ENCODE assay signal across 16 cellular contexts in genomic region chr4:2939383-2940243, GRCh38. TPM values are rescaled to one million over a fixed set of nuclear protein-coding genes. Genes with fewer than 3 reads are reported as not detected.
DNase-seq lines count a peak whose midpoint lies in the region; ATAC-seq, FAIRE-seq and TF ChIP-seq lines count a peak whose summit lies in the region.
"Had no signal": no experiment of that assay in that cellular context is flagged by ENCODE, and none has a peak within 500 bp of the region (broad histone marks: within the 10 kb centered on the region; RNA-seq: fewer than 3 reads in every experiment).

No MANE protein-coding gene starts in this region.

- DNase-seq in D341Med (ENCODE audit: low spot score) (peak; percentile 26), NB4 (ENCODE audit: low read depth) (peak; percentile 36), chondrocyte (ENCODE audit: low spot score) (peak; percentile 76), pancreas (peak in 5 of 6 donors; percentile 1 to 50 (median 15)), NCI-H2081 (lab: John Stamatoyannopoulos, UW) (no peak), NCI-H345 (lab: John Stamatoyannopoulos, UW) (no peak)
- DNase-seq: NCI-H1092, NCI-H526, occipital lobe, SJCRH30 had no signal

- intact Hi-C loops in pancreas (cut with DNase I) = loop anchor here in 2 of 3 donors (10.0 kb wide), 1 partner anchor 175 kb away; no protein-coding TSS in a partner anchor

- no peaks in the 10 kb centered on the region for H3K27me3 Mint-ChIP-seq in chondrocyte (ENCODE audit: low read depth)
- H3K27me3 Mint-ChIP-seq: CD4-positive, alpha-beta T cell had no signal

- 90 to 91% methylated on average over 30 of the region's 30 CpGs for WGBS in pancreas, 2 donors

- no peak overlapping the region for H3K27ac Mint-ChIP-seq in chondrocyte (ENCODE audit: unreplicated experiment)
- H3K27ac Mint-ChIP-seq: CD4-positive, alpha-beta T cell had no signal

- no peaks in the 10 kb centered on the region for H3K9me3 ChIP-seq in pancreas
- H3K9me3 ChIP-seq: body of pancreas, SJCRH30 had no signal

- H3K36me3 ChIP-seq in pancreas = peaks cover 0 to 49% (median 21%) of the 10 kb centered on the region in 3 donors

- H3K4me3 ChIP-seq in NB4 (ENCODE audit: low read depth, low read length) (no peak overlapping the region), pancreas (no peak overlapping the region)
- H3K4me3 ChIP-seq: body of pancreas, hepatocyte, SJCRH30 had no signal

- ATAC-seq in pancreas (no peak), HG03457 (IDR thresholded peaks at IDR 0.05; ENCODE audit: unreplicated experiment) (no peak), GM21367 (IDR thresholded peaks at IDR 0.05; ENCODE audit: unreplicated experiment) (no peak)
- ATAC-seq: body of pancreas had no signal

- H3K4me1 ChIP-seq in pancreas = peaks cover 0 to 8% (median 3%) of the 10 kb centered on the region in 3 donors

- TF ChIP-seq POLR2A in NB4 (IDR thresholded peaks at IDR 0.05; ENCODE audit: extremely low read depth, insufficient read length) = no peak

- H3K9me3 Mint-ChIP-seq in chondrocyte (ENCODE audit: low read depth) = no peaks in the 10 kb centered on the region
- H3K9me3 Mint-ChIP-seq: CD4-positive, alpha-beta T cell had no signal

- H3K27me3 ChIP-seq in pancreas = no peaks in the 10 kb centered on the region
- H3K27me3 ChIP-seq: body of pancreas, hepatocyte, SJCRH30 had no signal

- H3K4me3 Mint-ChIP-seq in chondrocyte (ENCODE audit: unreplicated experiment) = no peak overlapping the region

- TF ChIP-seq CTCF in NB4 (IDR thresholded peaks at IDR 0.05; ENCODE audit: low read depth, low read length) (no peak), chondrocyte (IDR thresholded peaks at IDR 0.05) (no peak), pancreas (IDR thresholded peaks at IDR 0.05) (no peak)

- FAIRE-seq in pancreas (lab: Jason Lieb, UNC) = no peak
- FAIRE-seq: HTR-8/SVneo had no signal

- H3K4me1 Mint-ChIP-seq in chondrocyte (ENCODE audit: low read depth) = peaks cover 23% of the 10 kb centered on the region

- H3K27ac ChIP-seq in pancreas = no peak overlapping the region
- H3K27ac ChIP-seq: body of pancreas, hepatocyte, SJCRH30 had no signal

- H3K36me3 Mint-ChIP-seq in chondrocyte (ENCODE audit: low read depth) = peaks cover 22% of the 10 kb centered on the region

RNA-seq across cellular contexts. Expression of gene NOP14, which starts 23.6 kb away (rescaled TPM):
- 22.2 to 23.9 TPM (median 22.7 TPM) in 3 replicates for total RNA-seq in chondrocyte
- 10 to 100 TPM; 15.2 to 31.0 (median 19.1) TPM for total RNA-seq in pancreas
- polyA plus RNA-seq in pancreas = 10 to 100 TPM; 11.1 to 15.9 TPM

RNA-seq across cellular contexts. Expression of gene GRK4, which starts 23.8 kb away (rescaled TPM):
- total RNA-seq in chondrocyte (12.0 to 13.4 TPM (median 12.8 TPM) in 3 replicates), pancreas (1 to 10 TPM; 4.6 to 6.3 (median 5.3) TPM)
- polyA plus RNA-seq in pancreas = 1 to 10 TPM; 7.5 to 9.7 TPM

Comparison
In these comparisons a context has a peak if more than half of its experiments do, and no peak if none do; other contexts are left out.
1. DNase-seq: peak in D341Med (single experiment), NB4 (single experiment), chondrocyte (single experiment) and pancreas (5 of 6); none in NCI-H2081 (0 of 2) and NCI-H345 (single experiment).